ENCODE assay signal across 34 cellular contexts in the genomic region with DNA sequence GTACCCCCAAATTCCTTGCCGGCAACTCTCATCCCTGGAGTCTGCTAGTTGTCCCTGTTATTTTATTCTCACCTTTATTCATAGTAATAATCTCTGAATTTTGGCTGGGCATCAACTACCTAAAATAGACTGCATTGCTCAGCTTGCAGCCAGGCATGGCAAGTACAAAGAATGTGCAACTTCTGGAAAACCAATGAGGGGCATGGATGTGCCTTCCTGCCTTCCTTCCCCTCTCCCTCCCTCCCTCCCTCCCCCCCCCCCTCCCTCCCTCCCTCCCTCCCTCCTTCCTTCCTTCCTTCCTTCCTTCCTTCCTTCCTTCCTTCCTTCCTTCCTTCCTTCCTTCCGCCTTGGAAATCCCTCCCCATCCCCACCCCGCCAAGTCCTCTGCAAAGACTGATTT.
"Had no signal": no experiment of that assay in that cellular context is flagged by ENCODE, and none has a peak within 500 bp of the region (broad histone marks: within the 10 kb centered on the region; RNA-seq: fewer than 3 reads in every experiment).

No MANE protein-coding gene starts in this region.

- H3K9me3 ChIP-seq: adrenal gland, ascending aorta, body of pancreas had no signal

- H3K4me1 ChIP-seq: adrenal gland, ascending aorta, body of pancreas had no signal

- ATAC-seq: activated naive CD4-positive, alpha-beta T cell treated with anti-CD3 and anti-CD28 coated beads, Interleukin-2, amount 50 U/mL, for 72 hours; activated naive CD8-positive, alpha-beta T cell treated with anti-CD3 and anti-CD28 coated beads, Interleukin-2, amount 50 U/mL, for 24 hours; activated T-cell treated with anti-CD3 and anti-CD28 coated beads, Interleukin-2, amount 50 U/mL, for 4 hours; activated T-cell treated with anti-CD3 and anti-CD28 coated beads, Interleukin-2, amount 50 U/mL, for 72 hours; activated T-helper 17 cell treated with anti-CD3 and anti-CD28 coated beads, Interleukin-2, amount 50 U/mL, for 72 hours; body of pancreas had no signal

- H3K27me3 ChIP-seq: adrenal gland, ascending aorta, body of pancreas, brain microvascular endothelial cell, breast epithelium, cardiac muscle cell had no signal

- H3K27ac ChIP-seq: adrenal gland, ascending aorta, body of pancreas, brain microvascular endothelial cell, breast epithelium, cardiac muscle cell had no signal

- H3K4me3 ChIP-seq: adrenal gland, ascending aorta, body of pancreas, breast epithelium, cardiac muscle cell had no signal

- FAIRE-seq: astrocyte, bronchial epithelial cell had no signal

- DNase-seq: activated effector memory CD4-positive, alpha-beta T cell treated with anti-CD3 and anti-CD28 coated beads, Interleukin-2, amount 50 U/mL, for 16 hours; activated effector memory CD4-positive, alpha-beta T cell treated with Interleukin-2 at 50 U/mL for 16 hours; activated gamma-delta T cell; activated gamma-delta T cell treated with Interleukin-2 at 50 U/mL for 16 hours; activated naive CD4-positive, alpha-beta T cell; activated naive CD4-positive, alpha-beta T cell treated with anti-CD3 and anti-CD28 coated beads for 36 hours; activated naive CD4-positive, alpha-beta T cell treated with anti-CD3 and anti-CD28 coated beads, Interleukin-2, amount 10 ng/mL, durations not matched to agents 7 days and 5 days; activated naive CD4-positive, alpha-beta T cell treated with anti-CD3 and anti-CD28 coated beads, Interleukin-2, amount 50 U/mL, for 16 hours; activated naive CD4-positive, alpha-beta T cell treated with Interleukin-2 at 50 U/mL for 16 hours; activated naive CD8-positive, alpha-beta T cell treated with anti-CD3 and anti-CD28 coated beads for 36 hours; activated naive CD8-positive, alpha-beta T cell treated with anti-CD3 and anti-CD28 coated beads, Interleukin-2, amount 10 ng/mL, durations not matched to agents 7 days and 5 days; activated naive CD8-positive, alpha-beta T cell treated with anti-CD3 and anti-CD28 coated beads, Interleukin-2, amount 50 U/mL, for 24 hours; activated T-cell treated with anti-CD3 and anti-CD28 coated beads, Interleukin-2, amount 50 U/mL, for 1 hour; activated T-cell treated with anti-CD3 and anti-CD28 coated beads, Interleukin-2, amount 50 U/mL, for 24 hours; activated T-cell treated with anti-CD3 and anti-CD28 coated beads, Interleukin-2, amount 50 U/mL, for 4 hours; activated T-cell treated with anti-CD3 and anti-CD28 coated beads, Interleukin-2, amount 50 U/mL, for 48 hours; activated T-cell treated with anti-CD3 and anti-CD28 coated beads, Interleukin-2, amount 50 U/mL, for 72 hours; adrenal gland; amniotic stem cell; amygdala; anterior cingulate cortex; aorta; body of pancreas; brain microvascular endothelial cell; caudate nucleus; central memory CD4-positive, alpha-beta T cell; cerebellar nuclear complex had no signal

- H3K36me3 ChIP-seq: adrenal gland, ascending aorta, brain microvascular endothelial cell, breast epithelium, cardiac muscle cell had no signal
